In genomic region chr7:127792528-127793342, GRCh38 we compare ENCODE assay signal across 8 cellular contexts.
DNase-seq lines count a peak whose midpoint lies in the region; ATAC-seq, FAIRE-seq and TF ChIP-seq lines count a peak whose summit lies in the region.

No MANE protein-coding gene starts in this region.

- no peaks in the 10 kb centered on the region for H3K27me3 Mint-ChIP-seq in neural progenitor cell (ENCODE audit: insufficient read depth, low read depth)

- H3K4me1 ChIP-seq in PC-3 (ENCODE audit: insufficient read depth, low read length), result no peaks in the 10 kb centered on the region
- H3K4me1 ChIP-seq in neural progenitor cell, result peaks cover 7% of the 10 kb centered on the region

- peak; percentile 50 for FAIRE-seq in bronchial epithelial cell (lab: Jason Lieb, UNC)

- H3K4me3 Mint-ChIP-seq in neural progenitor cell, result no peak overlapping the region

- peaks cover 18% of the 10 kb centered on the region; the same call in 1 of the 2 replicates for H4K20me1 ChIP-seq in PC-3 (ENCODE audit: low read length)
- H4K20me1 ChIP-seq in neural progenitor cell (ENCODE audit: low read depth), result no peaks in the 10 kb centered on the region

- peaks cover 8% of the 10 kb centered on the region for H3K4me1 Mint-ChIP-seq in neural progenitor cell

- H3K36me3 ChIP-seq in PC-3 (ENCODE audit: low read depth, low read length), result no peaks in the 10 kb centered on the region; the same call in 1 of the 2 replicates
- H3K36me3 ChIP-seq in bronchial epithelial cell (ENCODE audit: control insufficient read depth, insufficient read depth, low read length), result no peaks in the 10 kb centered on the region
- H3K36me3 ChIP-seq in neural progenitor cell, result no peaks in the 10 kb centered on the region

- H3K79me2 ChIP-seq in PC-3 (ENCODE audit: low read length) (peaks cover 47% of the 10 kb centered on the region), neural progenitor cell (ENCODE audit: low read depth) (peaks cover 17% of the 10 kb centered on the region)

- no peak overlapping the region for H3K4me2 ChIP-seq in PC-3 (ENCODE audit: low read length)
- no peak overlapping the region for H3K4me2 ChIP-seq in neural progenitor cell

- intact Hi-C loops in PC-3 (cut with micrococcal nuclease), result no loop called here

- H3K27ac ChIP-seq in PC-3 (ENCODE audit: low read length), result no peak overlapping the region
- no peak overlapping the region for H3K27ac ChIP-seq in neural progenitor cell

- H2AFZ ChIP-seq in PC-3 (ENCODE audit: low read length) (no peak overlapping the region), neural progenitor cell (replicated peaks) (no peak overlapping the region)

- POLR2A ChIA-PET in PC-3 (lab: Charles Lee; ENCODE audit: unreplicated experiment), result no interaction called here

- H3K4me3 ChIP-seq in AG10803 (ENCODE audit: low read length) (no peak overlapping the region), PC-3 (ENCODE audit: low read length) (no peak overlapping the region), bronchial epithelial cell (ENCODE audit: low read depth, low read length) (no peak overlapping the region), neural progenitor cell (no peak overlapping the region)

- no peak for DNase-seq in AG10803 (ENCODE audit: low read depth)
- peak; percentile 13 for DNase-seq in GM19240 (ENCODE audit: insufficient read length, low spot score)
- peak; percentile 48 for DNase-seq in PC-3
- DNase-seq in bronchial epithelial cell (ENCODE audit: low read depth), result peak; percentile 23
- peak; percentile 71 for DNase-seq in neural progenitor cell (ENCODE audit: low spot score)
- no peak for DNase-seq in hippocampal formation (lab: John Stamatoyannopoulos, UW)

- no peaks in the 10 kb centered on the region for H3K27me3 ChIP-seq in PC-3 (ENCODE audit: low read length)
- no peaks in the 10 kb centered on the region for H3K27me3 ChIP-seq in bronchial epithelial cell (ENCODE audit: control insufficient read depth, insufficient read depth, low read length)
- H3K27me3 ChIP-seq in neural progenitor cell, result no peaks in the 10 kb centered on the region

- no peaks in the 10 kb centered on the region for H3K9me2 ChIP-seq in PC-3 (replicated peaks; ENCODE audit: low read length)

- no peaks in the 10 kb centered on the region for H3F3A ChIP-seq in PC-3 (ENCODE audit: low read length, unreplicated experiment)
- peaks cover 9% of the 10 kb centered on the region for H3F3A ChIP-seq in neural progenitor cell (ENCODE audit: low read depth)

- H3K9me3 ChIP-seq in PC-3 (ENCODE audit: low read length), result no peaks in the 10 kb centered on the region
- H3K9me3 ChIP-seq in neural progenitor cell (ENCODE audit: low read depth), result no peaks in the 10 kb centered on the region

- no peaks in the 10 kb centered on the region for H3K9me3 Mint-ChIP-seq in neural progenitor cell

- H3K9ac ChIP-seq in PC-3 (ENCODE audit: low read length) (no peak overlapping the region), neural progenitor cell (no peak overlapping the region)

- CTCF ChIA-PET in PC-3 (lab: Charles Lee), result no interaction called here

- peaks cover 4% of the 10 kb centered on the region for H3K36me3 Mint-ChIP-seq in neural progenitor cell

- ATAC-seq in PC-3 (0 out of 2 replicates have a peak, but pooled peaks have one; percentile 42), HG02763 (IDR thresholded peaks at IDR 0.05; ENCODE audit: unreplicated experiment) (no peak), GM18909 (IDR thresholded peaks at IDR 0.05; ENCODE audit: poor library complexity, unreplicated experiment) (no peak)

- TF ChIP-seq CTCF in AG10803 (conservative IDR thresholded peaks at IDR 0.05; ENCODE audit: low read length) (peak; percentile 45), PC-3 (conservative IDR thresholded peaks at IDR 0.05; ENCODE audit: low read depth, low read length) (peak; percentile 74), bronchial epithelial cell (IDR thresholded peaks at IDR 0.05; ENCODE audit: insufficient read depth, low read length, severe bottlenecking) (peak; percentile 77), neural progenitor cell (IDR thresholded peaks at IDR 0.05) (peak; percentile 78)

- BruUV-seq in PC-3 (replicated peaks; lab: Mats Ljungman, UMichigan), result no TSS peak

- H3K27ac Mint-ChIP-seq in neural progenitor cell, result no peak overlapping the region

Comparison
In these comparisons a context has a peak if more than half of its experiments do, and no peak if none do; other contexts are left out.
1. DNase-seq: peak in GM19240 (single experiment), PC-3 (single experiment), bronchial epithelial cell (single experiment) and neural progenitor cell (single experiment); none in AG10803 (single experiment) and hippocampal formation (0 of 2).
2. Peak in every context shown above with its lines, with median percentiles within 50 percentile points of each other: CTCF ChIP-seq.